Comparison of ENCODE assay signal across 1 cellular context in genomic region chr6:87426789-87427188, GRCh38.
TF ChIP-seq lines count a peak whose summit lies in the region.

No MANE protein-coding gene starts in this region.

TF ChIP-seq in K562, 482 proteins besides CTCF, POLR2A, EP300 and RAD21:
- TF ChIP-seq ZBTB12 (CRISPR knock-in tag; IDR thresholded peaks at IDR 0.05): no peak
- TF ChIP-seq TRIM24 (IDR thresholded peaks at IDR 0.05): 0 out of 4 replicates have a peak, but pooled peaks of 1 of the 2 experiments have one; percentile 17
- TF ChIP-seq ID3 (CRISPR knock-in tag; IDR thresholded peaks at IDR 0.05): no peak
- peak; percentile 92 for TF ChIP-seq ID3 (tag; IDR thresholded peaks at IDR 0.05)
- TF ChIP-seq CEBPG (CRISPR knock-in tag; IDR thresholded peaks at IDR 0.05): no peak
- TF ChIP-seq CEBPG (tag; conservative IDR thresholded peaks at IDR 0.05 in 1 of 2, IDR thresholded peaks at IDR 0.05 in 1 of 2): peak in 1 of 2 experiments; percentile 53; a peak in 1 of 4 replicates
- TF ChIP-seq ILK (tag; IDR thresholded peaks at IDR 0.05; ENCODE audit: borderline replicate concordance, low read depth): no peak
- peak; percentile 60; the same call in 1 of the 2 replicates for TF ChIP-seq ATF3 (IDR thresholded peaks at IDR 0.05)
- TF ChIP-seq ATF3 (CRISPR knock-in tag; conservative IDR thresholded peaks at IDR 0.05): no peak
